17 cellular contexts compared by ENCODE assay signal in the genomic region with DNA sequence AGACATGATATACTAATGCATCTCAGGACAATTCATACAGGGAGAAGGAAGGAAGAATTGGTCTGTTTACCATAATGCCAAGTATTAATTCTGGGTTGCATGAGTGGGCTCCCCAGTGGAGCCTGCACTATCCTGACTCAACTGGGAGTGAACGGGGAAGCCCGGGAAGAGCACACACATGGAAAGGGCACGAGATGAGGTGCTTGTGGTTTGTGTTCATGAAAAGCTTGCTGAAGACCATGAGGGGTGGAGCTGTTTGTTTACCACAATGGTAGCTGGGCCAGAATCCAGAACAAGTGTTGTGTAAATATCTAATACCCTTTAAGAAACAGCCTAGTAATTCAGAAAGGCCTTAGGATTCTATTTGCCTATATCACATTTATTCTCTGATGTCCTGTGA.
"Had no signal": no experiment of that assay in that cellular context is flagged by ENCODE, and none has a peak within 500 bp of the region (broad histone marks: within the 10 kb centered on the region; RNA-seq: fewer than 3 reads in every experiment).

No MANE protein-coding gene starts in this region.

- H3K27me3 Mint-ChIP-seq: activated naive CD8-positive, alpha-beta T cell treated with anti-CD3 and anti-CD28 coated beads for 36 hours; central memory CD8-positive, alpha-beta T cell; naive thymus-derived CD8-positive, alpha-beta T cell had no signal

- H3K4me3 ChIP-seq: gastroesophageal sphincter, heart right ventricle, lung, skin epidermis, transverse colon had no signal

- H3K27me3 ChIP-seq: brain microvascular endothelial cell, gastroesophageal sphincter, heart right ventricle, transverse colon had no signal

- H3K4me3 Mint-ChIP-seq: activated naive CD8-positive, alpha-beta T cell treated with anti-CD3 and anti-CD28 coated beads for 36 hours; activated T-helper 1 cell treated with anti-CD3 and anti-CD28 coated beads, Interleukin-12 subunit alpha, Interleukin-12 subunit beta, Interleukin-2, Interleukin-4 antibody, amounts not matched to agents 30 ng/mL and 10 ng/mL and 1 ng/mL, durations not matched to agents 14 hours and 24 hours and 36 hours; central memory CD8-positive, alpha-beta T cell; naive thymus-derived CD8-positive, alpha-beta T cell had no signal

- H3K36me3 ChIP-seq: brain microvascular endothelial cell, transverse colon had no signal

- H3K4me1 ChIP-seq: gastroesophageal sphincter had no signal

- H3K27ac Mint-ChIP-seq: activated naive CD8-positive, alpha-beta T cell treated with anti-CD3 and anti-CD28 coated beads for 36 hours; activated T-helper 1 cell treated with anti-CD3 and anti-CD28 coated beads, Interleukin-12 subunit alpha, Interleukin-12 subunit beta, Interleukin-2, Interleukin-4 antibody, amounts not matched to agents 30 ng/mL and 10 ng/mL and 1 ng/mL, durations not matched to agents 14 hours and 24 hours and 36 hours had no signal

- DNase-seq: activated naive CD8-positive, alpha-beta T cell treated with anti-CD3 and anti-CD28 coated beads for 36 hours; anterior cingulate cortex; brain microvascular endothelial cell; effector memory CD4-positive, alpha-beta T cell; heart right ventricle; naive thymus-derived CD8-positive, alpha-beta T cell; posterior cingulate gyrus; stimulated activated CD4-positive, alpha-beta T cell treated with anti-CD3 and anti-CD28 coated beads, Interleukin-4, amount 100 ng/mL, for 24 hours; stimulated activated naive CD4-positive, alpha-beta T cell; T1000; transverse colon had no signal

- H3K27ac ChIP-seq: brain microvascular endothelial cell, gastroesophageal sphincter, skin epidermis, transverse colon had no signal

- ATAC-seq: activated CD4-positive, CD25-positive, alpha-beta regulatory T cell treated with anti-CD3 and anti-CD28 coated beads, Interleukin-2, amount 50 U/mL, for 24 hours; gastroesophageal sphincter; heart right ventricle; naive thymus-derived CD8-positive, alpha-beta T cell had no signal

- H3K9me3 ChIP-seq: gastroesophageal sphincter, heart right ventricle, transverse colon had no signal

- H3K9me3 Mint-ChIP-seq: activated naive CD8-positive, alpha-beta T cell treated with anti-CD3 and anti-CD28 coated beads for 36 hours; activated T-helper 1 cell treated with anti-CD3 and anti-CD28 coated beads, Interleukin-12 subunit alpha, Interleukin-12 subunit beta, Interleukin-2, Interleukin-4 antibody, amounts not matched to agents 30 ng/mL and 10 ng/mL and 1 ng/mL, durations not matched to agents 14 hours and 24 hours and 36 hours; central memory CD8-positive, alpha-beta T cell; naive thymus-derived CD8-positive, alpha-beta T cell had no signal
